ENCODE assay signal across 12 cellular contexts in the genomic region with DNA sequence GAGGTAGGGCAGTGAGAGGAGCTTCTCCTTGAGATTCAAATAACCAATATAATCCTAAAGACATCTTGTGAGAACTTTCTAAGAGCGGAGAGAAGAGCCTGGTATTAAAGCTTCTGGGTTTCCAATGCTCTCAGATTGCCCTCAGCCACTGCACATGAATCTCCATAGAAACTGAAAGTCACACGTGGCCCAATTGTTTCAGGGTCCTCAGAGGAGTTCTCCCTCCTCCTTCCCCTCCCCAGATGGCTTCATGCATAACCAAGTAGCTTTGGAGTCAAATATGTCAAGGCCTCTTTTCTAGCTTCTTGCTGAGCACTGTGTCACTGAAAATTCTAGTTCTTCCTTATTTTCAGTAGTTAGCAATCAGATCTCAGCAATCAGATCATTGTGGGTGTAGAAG. TPM values are rescaled to one million over a fixed set of nuclear protein-coding genes. Genes with fewer than 3 reads are reported as not detected.
A peak's percentile ranks its signal among the peaks of the same experiment; 100 is the strongest.
DNase-seq lines count a peak whose midpoint lies in the region; ATAC-seq and TF ChIP-seq lines count a peak whose summit lies in the region.
"Had no signal": no experiment of that assay in that cellular context is flagged by ENCODE, and none has a peak within 500 bp of the region (broad histone marks: within the 10 kb centered on the region; RNA-seq: fewer than 3 reads in every experiment).

No MANE protein-coding gene starts in this region.

- no peaks in the 10 kb centered on the region for H3K9me2 ChIP-seq in SU-DHL-6 (replicated peaks; ENCODE audit: insufficient read depth, low read length)

- WGBS in heart left ventricle, 4 donors: 43 to 60% (median 51%) methylated on average over 2 of the region's 2 CpGs

- H3K9ac ChIP-seq in SU-DHL-6 (ENCODE audit: low read length): peak overlapping the region; percentile 84; the same call in 1 of the 2 replicates

- ATAC-seq in GM19455 (IDR thresholded peaks at IDR 0.05; ENCODE audit: unreplicated experiment) (peak; percentile 70), HG03064 (IDR thresholded peaks at IDR 0.05; ENCODE audit: low read depth, unreplicated experiment) (peak; percentile 61), gastrocnemius medialis (no peak), heart left ventricle (no peak)
- ATAC-seq: left lobe of liver had no signal

- peaks cover 52% of the 10 kb centered on the region for H3K79me2 ChIP-seq in SU-DHL-6 (ENCODE audit: insufficient read depth, low read length)

- H3K4me1 ChIP-seq in gastrocnemius medialis: no peaks in the 10 kb centered on the region
- H3K4me1 ChIP-seq in ascending aorta: no peaks in the 10 kb centered on the region
- no peaks in the 10 kb centered on the region for H3K4me1 ChIP-seq in heart left ventricle
- H3K4me1 ChIP-seq: SJSA1, testis had no signal

- H3K9me3 ChIP-seq in SU-DHL-6 (ENCODE audit: insufficient read depth, low read length) (no peaks in the 10 kb centered on the region), gastrocnemius medialis (no peaks in the 10 kb centered on the region), ascending aorta (no peaks in the 10 kb centered on the region), heart left ventricle (no peaks in the 10 kb centered on the region)
- H3K9me3 ChIP-seq: SJSA1, testis had no signal

- no peaks in the 10 kb centered on the region for H3K27me3 ChIP-seq in SU-DHL-6 (ENCODE audit: low read length)
- H3K27me3 ChIP-seq in gastrocnemius medialis: no peaks in the 10 kb centered on the region
- no peaks in the 10 kb centered on the region for H3K27me3 ChIP-seq in ascending aorta
- peaks cover 0 to 10% (median 0%) of the 10 kb centered on the region in 9 donors for H3K27me3 ChIP-seq in heart left ventricle
- H3K27me3 ChIP-seq: SJSA1, testis had no signal

- H3F3A ChIP-seq in SU-DHL-6 (ENCODE audit: insufficient read depth): peaks cover 10% of the 10 kb centered on the region; the same call in 1 of the 2 replicates

- no peak overlapping the region for H2AFZ ChIP-seq in SU-DHL-6 (ENCODE audit: low read depth, low read length, severe bottlenecking)

- intact Hi-C loops in gastrocnemius medialis (cut with DNase I; ENCODE audit: low total_unique reads) (no loop called here), ascending aorta (cut with DNase I) (no loop called here), heart left ventricle (cut with DNase I) (no loop called here)

- TF ChIP-seq CTCF in GM13976 (IDR thresholded peaks at IDR 0.05; ENCODE audit: borderline replicate concordance, control extremely low read depth, extremely low read depth, insufficient read depth, missing control alignments) (no peak), SU-DHL-6 (IDR thresholded peaks at IDR 0.05; ENCODE audit: insufficient read depth, low read length, poor library complexity, severe bottlenecking) (no peak), gastrocnemius medialis (IDR thresholded peaks at IDR 0.05 in 4 of 5, conservative IDR thresholded peaks at IDR 0.05 in 1 of 5) (no peak), ascending aorta (IDR thresholded peaks at IDR 0.05) (no peak), heart left ventricle (IDR thresholded peaks at IDR 0.05) (no peak)

- in situ Hi-C loops in GM13976 (cut with MboI; ENCODE audit: low sequenced_read_pairs, unreplicated experiment): no loop called here
- in situ Hi-C loops in gastrocnemius medialis (cut with MboI; ENCODE audit: low sequenced_read_pairs in 4 of 4): no loop called here

- H3K36me3 ChIP-seq in SU-DHL-6 (ENCODE audit: low read length) (no peaks in the 10 kb centered on the region), gastrocnemius medialis (no peaks in the 10 kb centered on the region), ascending aorta (no peaks in the 10 kb centered on the region), heart left ventricle (no peaks in the 10 kb centered on the region)
- H3K36me3 ChIP-seq: SJSA1 had no signal

- no peaks in the 10 kb centered on the region for H4K20me1 ChIP-seq in SU-DHL-6 (ENCODE audit: low read depth, low read length)

- DNase-seq in GM13976 (ENCODE audit: low spot score) (peak; percentile 41), gastrocnemius medialis (no peak), ascending aorta (ENCODE audit: low spot score in 2 of 2) (no peak), NCI-H1092 (lab: John Stamatoyannopoulos, UW) (no peak), heart left ventricle (no peak)
- DNase-seq: activated naive CD4-positive, alpha-beta T cell treated with anti-CD3 and anti-CD28 coated beads for 36 hours; testis had no signal

- peak overlapping the region; percentile 79 for H3K4me2 ChIP-seq in SU-DHL-6 (ENCODE audit: low read depth, low read length, poor library complexity, severe bottlenecking)

- H3K4me3 ChIP-seq in SU-DHL-6 (ENCODE audit: insufficient read depth, low read length, poor library complexity, severe bottlenecking) (peak overlapping the region; percentile 24), gastrocnemius medialis (no peak overlapping the region), ascending aorta (no peak overlapping the region), heart left ventricle (no peak overlapping the region)
- H3K4me3 ChIP-seq: SJSA1, testis had no signal

- no peak for TF ChIP-seq POLR2A in gastrocnemius medialis (IDR thresholded peaks at IDR 0.05)
- no peak for TF ChIP-seq POLR2A in heart left ventricle (IDR thresholded peaks at IDR 0.05)

- H3K27ac ChIP-seq in SU-DHL-6 (ENCODE audit: low read depth, low read length): peak overlapping the region; percentile 41
- no peak overlapping the region for H3K27ac ChIP-seq in gastrocnemius medialis
- no peak overlapping the region for H3K27ac ChIP-seq in ascending aorta
- no peak overlapping the region for H3K27ac ChIP-seq in heart left ventricle
- H3K27ac ChIP-seq: SJSA1, testis had no signal

RNA-seq across cellular contexts. Expression of a gene that starts 2.3 kb away (rescaled TPM):
- total RNA-seq in gastrocnemius medialis: 1 to 10 TPM in 1 of 4 donors, under 1 TPM in 2, not detected in 1; 0.75 to 1.5 (median 1.00) TPM
- 0.64 TPM for total RNA-seq in ascending aorta
- 10 to 100 TPM in 1 of 9 donors, 1 to 10 TPM in 4, under 1 TPM in 4; 0.25 to 18.8 (median 1.6) TPM for total RNA-seq in heart left ventricle
- polyA plus RNA-seq in heart left ventricle: 1 to 10 TPM; 1.4 to 1.5 TPM
- total RNA-seq: SJSA1 had no signal

RNA-seq across cellular contexts. Expression of a gene that starts 7.1 kb away (rescaled TPM):
- total RNA-seq in gastrocnemius medialis (1,000 to 10,000 TPM in 3 of 4 donors, 100 to 1,000 TPM in 1; 627 to 1,470 (median 1,100) TPM), ascending aorta (822 TPM), heart left ventricle (100 to 1,000 TPM in 2 of 9 donors, 10 to 100 TPM in 7; 47.8 to 757 (median 69.7) TPM)
- polyA plus RNA-seq in heart left ventricle: 1,000 to 10,000 TPM; 1,215 to 2,246 TPM

RNA-seq across cellular contexts. Expression of a gene that starts 24.0 kb away (rescaled TPM):
- total RNA-seq in gastrocnemius medialis (10 to 100 TPM; 13.4 to 16.3 (median 14.6) TPM), ascending aorta (9.0 TPM), heart left ventricle (10 to 100 TPM in 7 of 9 donors, 1 to 10 TPM in 2; 5.2 to 27.5 (median 11.1) TPM)
- polyA plus RNA-seq in heart left ventricle: 10 to 100 TPM; 16.4 to 19.9 TPM

RNA-seq across cellular contexts. Expression of a gene that starts 24.3 kb away (rescaled TPM):
- total RNA-seq in gastrocnemius medialis (10 to 100 TPM; 33.8 to 58.1 (median 43.3) TPM), ascending aorta (21.4 TPM), heart left ventricle (10 to 100 TPM; 36.5 to 71.8 (median 56.8) TPM)
- polyA plus RNA-seq in heart left ventricle: 10 to 100 TPM; 37.0 to 71.9 TPM

RNA-seq across cellular contexts. Expression of a gene that starts 35.1 kb away (rescaled TPM):
- total RNA-seq in gastrocnemius medialis (1 to 10 TPM; 1.9 to 9.5 (median 4.9) TPM), ascending aorta (not detected), heart left ventricle (10 to 100 TPM in 7 of 9 donors, 1 to 10 TPM in 2; 2.9 to 29.4 (median 17.5) TPM)
- 10 to 100 TPM; 11.9 to 29.4 TPM for polyA plus RNA-seq in heart left ventricle

Comparison
In these comparisons a context has a peak if more than half of its experiments do, and no peak if none do; other contexts are left out.
1. ATAC-seq: peak in GM19455 (single experiment) and HG03064 (single experiment); none in gastrocnemius medialis (0 of 2) and heart left ventricle (0 of 4).